In genomic region chr19:47711652-47712239, GRCh38 we compare ENCODE assay signal across 15 cellular contexts.
"Had no signal": no experiment of that assay in that cellular context is flagged by ENCODE, and none has a peak within 500 bp of the region (broad histone marks: within the 10 kb centered on the region; RNA-seq: fewer than 3 reads in every experiment).

No MANE protein-coding gene starts in this region.

- DNase-seq: activated CD8-positive, alpha-beta memory T cell treated with anti-CD3 and anti-CD28 coated beads for 24 hours; activated naive CD4-positive, alpha-beta T cell; activated naive CD8-positive, alpha-beta T cell treated with anti-CD3 and anti-CD28 coated beads, Interleukin-2, amount 50 U/mL, for 24 hours; mucosa of descending colon; naive thymus-derived CD4-positive, alpha-beta T cell; posterior cingulate gyrus; SK-N-SH; small intestine; stimulated activated CD4-positive, alpha-beta T cell treated with anti-CD3 and anti-CD28 coated beads, Interleukin-4, amount 100 ng/mL, for 4 hours; stimulated activated CD8-positive, alpha-beta memory T cell treated with anti-CD3 and anti-CD28 coated beads, Interleukin-4, amount 100 ng/mL, for 48 hours; stimulated activated naive CD8-positive, alpha-beta T cell treated with anti-CD3 and anti-CD28 coated beads, Interleukin-15, Interleukin-2, amounts not matched to agents 100 U/mL and 50 U/mL, for 24 hours; T-helper 1 cell; T1000; trophoblast cell had no signal

- ATAC-seq: activated naive CD8-positive, alpha-beta T cell treated with anti-CD3 and anti-CD28 coated beads, Interleukin-2, amount 50 U/mL, for 24 hours; left lobe of liver; mucosa of descending colon; naive thymus-derived CD4-positive, alpha-beta T cell; stimulated activated naive CD8-positive, alpha-beta T cell treated with anti-CD3 and anti-CD28 coated beads, Interleukin-15, Interleukin-2, amounts not matched to agents 100 U/mL and 50 U/mL, for 24 hours had no signal

- H3K4me3 Mint-ChIP-seq: activated naive CD8-positive, alpha-beta T cell treated with anti-CD3 and anti-CD28 coated beads, Interleukin-2, amount 50 U/mL, for 24 hours; naive thymus-derived CD4-positive, alpha-beta T cell had no signal

- H3K9me3 Mint-ChIP-seq: activated naive CD8-positive, alpha-beta T cell treated with anti-CD3 and anti-CD28 coated beads, Interleukin-2, amount 50 U/mL, for 24 hours had no signal

- H3K27ac Mint-ChIP-seq: activated naive CD8-positive, alpha-beta T cell treated with anti-CD3 and anti-CD28 coated beads, Interleukin-2, amount 50 U/mL, for 24 hours; naive thymus-derived CD4-positive, alpha-beta T cell had no signal
